Comparison of ENCODE assay signal across 32 cellular contexts in the genomic region with DNA sequence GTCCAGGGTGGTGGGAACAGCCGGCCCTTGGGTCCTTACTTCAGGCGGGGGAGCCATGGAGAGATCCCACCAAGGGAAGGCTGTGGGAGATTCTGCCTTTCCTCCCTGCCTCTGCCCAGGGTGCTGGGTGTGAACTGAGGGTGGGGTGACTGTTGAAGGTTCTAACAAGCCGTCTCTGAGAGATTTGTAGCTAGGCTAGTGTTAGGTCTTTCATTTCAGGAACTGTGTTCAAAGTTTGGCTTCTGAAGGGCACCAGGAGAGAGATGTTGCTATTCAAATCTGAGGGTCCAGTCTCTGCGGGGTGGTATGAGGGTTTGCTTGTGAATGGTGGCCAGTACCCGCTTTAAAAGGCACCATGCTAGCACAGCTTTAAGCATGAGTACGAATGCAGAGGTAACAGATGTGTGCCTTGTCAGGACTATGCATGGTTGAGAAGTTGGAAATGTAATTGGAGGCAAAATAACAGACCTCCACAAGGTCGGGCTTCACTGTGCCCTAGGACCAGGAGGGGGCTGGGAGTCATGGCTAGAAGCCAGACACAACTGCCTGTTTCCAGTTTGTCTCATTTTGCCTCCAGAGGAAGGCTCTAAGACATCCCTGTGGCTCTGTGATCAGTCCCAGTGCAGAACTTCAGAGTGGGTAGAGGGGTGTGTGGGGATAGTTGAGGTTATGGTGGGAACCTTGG. TPM values are rescaled to one million over a fixed set of nuclear protein-coding genes. Genes with fewer than 3 reads are reported as not detected.
DNase-seq lines count a peak whose midpoint lies in the region; ATAC-seq and TF ChIP-seq lines count a peak whose summit lies in the region.
"Had no signal": no experiment of that assay in that cellular context is flagged by ENCODE, and none has a peak within 500 bp of the region (broad histone marks: within the 10 kb centered on the region; RNA-seq: fewer than 3 reads in every experiment).

No MANE protein-coding gene starts in this region.

- peaks cover 44% of the 10 kb centered on the region for H3K4me1 Mint-ChIP-seq in mesothelial cell of epicardium
- peaks cover 33% of the 10 kb centered on the region for H3K4me1 Mint-ChIP-seq in glutamatergic neuron (ENCODE audit: low read depth, unreplicated experiment)

- no peaks in the 10 kb centered on the region for H3K36me3 ChIP-seq in thyroid gland
- H3K36me3 ChIP-seq: sigmoid colon had no signal

- H3K36me3 Mint-ChIP-seq in mesothelial cell of epicardium (no peaks in the 10 kb centered on the region), glutamatergic neuron (ENCODE audit: unreplicated experiment) (peaks cover 4% of the 10 kb centered on the region)
- H3K36me3 Mint-ChIP-seq: naive B cell had no signal

- WGBS in thyroid gland, 2 donors = 72 to 81% methylated on average over 6 to 7 of the region's 7 CpGs

- no peaks in the 10 kb centered on the region for H3K27me3 ChIP-seq in thyroid gland

- H3K9me3 Mint-ChIP-seq in mesothelial cell of epicardium (no peaks in the 10 kb centered on the region), glutamatergic neuron (ENCODE audit: unreplicated experiment) (peaks cover 17% of the 10 kb centered on the region)
- H3K9me3 Mint-ChIP-seq: activated T-helper 1 cell treated with anti-CD3 and anti-CD28 coated beads, Interleukin-12 subunit alpha, Interleukin-12 subunit beta, Interleukin-2, Interleukin-4 antibody, amounts not matched to agents 30 ng/mL and 10 ng/mL and 1 ng/mL, durations not matched to agents 14 hours and 24 hours and 36 hours; naive B cell; stimulated activated naive CD8-positive, alpha-beta T cell treated with anti-CD3 and anti-CD28 coated beads, Interleukin-15, amount 100 ng/mL, for 72 hours; T-helper 2 cell treated with Interferon-gamma antibody and Interleukin-4, amounts not matched to agents 5 μg/mL and 100 μg/mL, for 36 hours had no signal

- no peak overlapping the region for H3K4me3 ChIP-seq in thyroid gland (replicated peaks in 1 of 3)

- peak; percentile 19 for DNase-seq in NCI-H1694 (lab: John Stamatoyannopoulos, UW)
- no peak for DNase-seq in NCI-H1694 treated with DMSO at 0.1 percent for 48 hours (lab: John Stamatoyannopoulos, UW)
- no peak for DNase-seq in mesothelial cell of epicardium (ENCODE audit: low spot score in 2 of 2, unreplicated experiment in 2 of 2)
- DNase-seq in thyroid gland = peak; percentile 24 to 29
- DNase-seq in NCI-H524 (lab: John Stamatoyannopoulos, UW) = no peak
- no peak for DNase-seq in glutamatergic neuron
- DNase-seq: 8988T; activated CD4-positive, alpha-beta T cell treated with anti-CD3 and anti-CD28 coated beads, Interleukin-2, amount 50 U/mL, for 1 hour; activated naive CD4-positive, alpha-beta T cell treated with anti-CD3 and anti-CD28 coated beads, Interleukin-2, amount 50 U/mL, for 16 hours; aorta; cerebellar nuclear complex; DMS79; HCEC 1CT; heart right ventricle; mesendoderm; naive B cell; NCI-H1930; NCI-H226; NCI-H748 treated with DMSO at 0.1 percent for 48 hours; sigmoid colon; stimulated activated CD4-positive, alpha-beta T cell treated with anti-CD3 and anti-CD28 coated beads, Interleukin-15, amount 100 ng/mL, for 24 hours; stimulated activated naive CD8-positive, alpha-beta T cell treated with anti-CD3 and anti-CD28 coated beads, Interleukin-15, amount 100 ng/mL, for 72 hours; trophoblast cell had no signal

- no peak overlapping the region for H3K27ac Mint-ChIP-seq in mesothelial cell of epicardium
- no peak overlapping the region for H3K27ac Mint-ChIP-seq in glutamatergic neuron (ENCODE audit: unreplicated experiment)
- H3K27ac Mint-ChIP-seq: activated T-helper 1 cell treated with anti-CD3 and anti-CD28 coated beads, Interleukin-12 subunit alpha, Interleukin-12 subunit beta, Interleukin-2, Interleukin-4 antibody, amounts not matched to agents 30 ng/mL and 10 ng/mL and 1 ng/mL, durations not matched to agents 14 hours and 24 hours and 36 hours; stimulated activated naive CD8-positive, alpha-beta T cell treated with anti-CD3 and anti-CD28 coated beads, Interleukin-15, amount 100 ng/mL, for 72 hours; T-helper 2 cell treated with Interferon-gamma antibody and Interleukin-4, amounts not matched to agents 5 μg/mL and 100 μg/mL, for 36 hours had no signal

- H3K27ac ChIP-seq in angular gyrus (ENCODE audit: low read depth, low read length) (peak overlapping the region; percentile 86), thyroid gland (no peak overlapping the region)
- H3K27ac ChIP-seq: HL-60, RWPE1, SK-N-MC, VCaP had no signal

- H3K4me1 ChIP-seq in thyroid gland = peaks cover 17 to 20% of the 10 kb centered on the region in 2 donors

- H3K4me3 Mint-ChIP-seq in mesothelial cell of epicardium = peak overlapping the region; percentile 15
- no peak overlapping the region for H3K4me3 Mint-ChIP-seq in glutamatergic neuron (ENCODE audit: unreplicated experiment)
- H3K4me3 Mint-ChIP-seq: activated T-helper 1 cell treated with anti-CD3 and anti-CD28 coated beads, Interleukin-12 subunit alpha, Interleukin-12 subunit beta, Interleukin-2, Interleukin-4 antibody, amounts not matched to agents 30 ng/mL and 10 ng/mL and 1 ng/mL, durations not matched to agents 14 hours and 24 hours and 36 hours had no signal

- TF ChIP-seq CTCF in mesothelial cell of epicardium (IDR thresholded peaks at IDR 0.05; ENCODE audit: unreplicated experiment) = no peak
- TF ChIP-seq CTCF in thyroid gland (IDR thresholded peaks at IDR 0.05) = no peak
- TF ChIP-seq CTCF in glutamatergic neuron (IDR thresholded peaks at IDR 0.05; ENCODE audit: partially characterized antibody, unreplicated experiment) = no peak

- no peak for TF ChIP-seq POLR2A in thyroid gland (IDR thresholded peaks at IDR 0.05)

- H3K9me3 ChIP-seq in thyroid gland = no peaks in the 10 kb centered on the region
- H3K9me3 ChIP-seq: heart right ventricle, sigmoid colon had no signal

- intact Hi-C loops in thyroid gland (cut with DNase I) = no loop called here

- H3K27me3 Mint-ChIP-seq in mesothelial cell of epicardium (ENCODE audit: low read depth) (peaks cover 60% of the 10 kb centered on the region), glutamatergic neuron (ENCODE audit: unreplicated experiment) (peaks cover 27% of the 10 kb centered on the region)

- ATAC-seq in SK-N-SH treated with all-trans-retinoic acid at 6 μM for 48 hours = no peak
- ATAC-seq: heart right ventricle; stimulated activated naive CD8-positive, alpha-beta T cell treated with anti-CD3 and anti-CD28 coated beads, Interleukin-15, amount 100 ng/mL, for 72 hours had no signal

TF ChIP-seq in SK-N-SH treated with all-trans-retinoic acid at 6 μM for 48 hours, 23 proteins besides CTCF, POLR2A, EP300 and RAD21 (continues in another document):
- TF ChIP-seq ZFP30 (CRISPR knock-in tag; IDR thresholded peaks at IDR 0.05) (no peak), ZNF8 (CRISPR knock-in tag; IDR thresholded peaks at IDR 0.05) (no peak), BACH2 (CRISPR knock-in tag; IDR thresholded peaks at IDR 0.05; ENCODE audit: borderline replicate concordance) (no peak), ZNF565 (CRISPR knock-in tag; conservative IDR thresholded peaks at IDR 0.05; ENCODE audit: low read depth) (no peak), TOX (CRISPR knock-in tag; IDR thresholded peaks at IDR 0.05; ENCODE audit: borderline replicate concordance) (no peak), ARNTL (CRISPR knock-in tag; IDR thresholded peaks at IDR 0.05; ENCODE audit: borderline replicate concordance, low read depth) (no peak), ISL1 (CRISPR knock-in tag; IDR thresholded peaks at IDR 0.05) (no peak), SNAI2 (CRISPR knock-in tag; IDR thresholded peaks at IDR 0.05) (no peak), TCF4 (CRISPR knock-in tag; IDR thresholded peaks at IDR 0.05; ENCODE audit: borderline replicate concordance) (no peak)
- TF ChIP-seq, protein P1, sequence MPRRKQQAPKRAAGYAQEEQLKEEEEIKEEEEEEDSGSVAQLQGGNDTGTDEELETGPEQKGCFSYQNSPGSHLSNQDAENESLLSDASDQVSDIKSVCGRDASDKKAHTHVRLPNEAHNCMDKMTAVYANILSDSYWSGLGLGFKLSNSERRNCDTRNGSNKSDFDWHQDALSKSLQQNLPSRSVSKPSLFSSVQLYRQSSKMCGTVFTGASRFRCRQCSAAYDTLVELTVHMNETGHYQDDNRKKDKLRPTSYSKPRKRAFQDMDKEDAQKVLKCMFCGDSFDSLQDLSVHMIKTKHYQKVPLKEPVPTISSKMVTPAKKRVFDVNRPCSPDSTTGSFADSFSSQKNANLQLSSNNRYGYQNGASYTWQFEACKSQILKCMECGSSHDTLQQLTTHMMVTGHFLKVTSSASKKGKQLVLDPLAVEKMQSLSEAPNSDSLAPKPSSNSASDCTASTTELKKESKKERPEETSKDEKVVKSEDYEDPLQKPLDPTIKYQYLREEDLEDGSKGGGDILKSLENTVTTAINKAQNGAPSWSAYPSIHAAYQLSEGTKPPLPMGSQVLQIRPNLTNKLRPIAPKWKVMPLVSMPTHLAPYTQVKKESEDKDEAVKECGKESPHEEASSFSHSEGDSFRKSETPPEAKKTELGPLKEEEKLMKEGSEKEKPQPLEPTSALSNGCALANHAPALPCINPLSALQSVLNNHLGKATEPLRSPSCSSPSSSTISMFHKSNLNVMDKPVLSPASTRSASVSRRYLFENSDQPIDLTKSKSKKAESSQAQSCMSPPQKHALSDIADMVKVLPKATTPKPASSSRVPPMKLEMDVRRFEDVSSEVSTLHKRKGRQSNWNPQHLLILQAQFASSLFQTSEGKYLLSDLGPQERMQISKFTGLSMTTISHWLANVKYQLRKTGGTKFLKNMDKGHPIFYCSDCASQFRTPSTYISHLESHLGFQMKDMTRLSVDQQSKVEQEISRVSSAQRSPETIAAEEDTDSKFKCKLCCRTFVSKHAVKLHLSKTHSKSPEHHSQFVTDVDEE (CRISPR knock-in tag; IDR thresholded peaks at IDR 0.05) = no peak

RNA-seq across cellular contexts. Expression of gene ATP1B2, which starts 2.1 kb away (rescaled TPM):
- total RNA-seq in mesothelial cell of epicardium (9.6 to 10.5 TPM (median 10.2 TPM) in 3 replicates), thyroid gland (1 to 10 TPM in 2 of 4 donors, under 1 TPM in 2; 0.40 to 1.7 (median 0.90) TPM), glutamatergic neuron (ENCODE audit: unreplicated experiment) (11.3 TPM)
- total RNA-seq: epithelial cell of proximal tubule had no signal

RNA-seq across cellular contexts. Expression of gene SHBG, which starts 22.9 kb away (rescaled TPM):
- 0.60 to 0.84 TPM (median 0.82 TPM) in 3 replicates for total RNA-seq in mesothelial cell of epicardium
- total RNA-seq in thyroid gland = under 1 TPM in 1 of 4 donors, not detected in 3; 0.83 TPM
- total RNA-seq in glutamatergic neuron (ENCODE audit: unreplicated experiment) = not detected
- total RNA-seq: activated T-helper 1 cell treated with anti-CD3 and anti-CD28 coated beads, Interleukin-12 subunit alpha, Interleukin-12 subunit beta, Interleukin-2, Interleukin-4 antibody, amounts not matched to agents 30 ng/mL and 10 ng/mL and 1 ng/mL, durations not matched to agents 14 hours and 24 hours and 36 hours; epithelial cell of proximal tubule; sigmoid colon had no signal

RNA-seq across cellular contexts. Expression of gene SAT2, which starts 25.2 kb away (rescaled TPM):
- total RNA-seq in mesothelial cell of epicardium (80.6 to 95.0 TPM (median 87.7 TPM) in 3 replicates), thyroid gland (10 to 100 TPM; 59.5 to 74.2 (median 61.9) TPM), glutamatergic neuron (ENCODE audit: unreplicated experiment) (97.3 TPM)

RNA-seq across cellular contexts. Expression of gene TP53, which starts 34.5 kb away (rescaled TPM):
- 98.8 to 105 TPM (median 101 TPM) in 3 replicates for total RNA-seq in mesothelial cell of epicardium
- total RNA-seq in thyroid gland = 10 to 100 TPM; 16.4 to 66.4 (median 35.6) TPM
- total RNA-seq in glutamatergic neuron (ENCODE audit: unreplicated experiment) = 38.2 TPM

RNA-seq across cellular contexts. Expression of gene WRAP53, which starts 35.5 kb away (rescaled TPM):
- total RNA-seq in mesothelial cell of epicardium (12.3 to 13.6 TPM (median 13.1 TPM) in 3 replicates), thyroid gland (1 to 10 TPM; 2.9 to 8.0 (median 4.6) TPM), glutamatergic neuron (ENCODE audit: unreplicated experiment) (19.5 TPM)

Comparison
In these comparisons a context has a peak if more than half of its experiments do, and no peak if none do; other contexts are left out.
1. DNase-seq: peak in NCI-H1694 (single experiment) and thyroid gland (2 of 2); none in NCI-H1694 treated with DMSO at 0.1 percent for 48 hours (single experiment), mesothelial cell of epicardium (0 of 2), NCI-H524 (0 of 2) and glutamatergic neuron (single experiment).